Comparison of ENCODE assay signal across 16 cellular contexts in genomic region chr1:27359822-27360158, GRCh38. TPM values are rescaled to one million over a fixed set of nuclear protein-coding genes. Genes with fewer than 3 reads are reported as not detected.
A peak's percentile ranks its signal among the peaks of the same experiment; 100 is the strongest.
DNase-seq lines count a peak whose midpoint lies in the region; ATAC-seq and TF ChIP-seq lines count a peak whose summit lies in the region.
"Had no signal": no experiment of that assay in that cellular context is flagged by ENCODE, and none has a peak within 500 bp of the region (broad histone marks: within the 10 kb centered on the region; RNA-seq: fewer than 3 reads in every experiment).

No MANE protein-coding gene starts in this region.

- H3K79me2 ChIP-seq in hepatocyte: no peaks in the 10 kb centered on the region

- H3K14ac ChIP-seq in mesenchymal stem cell (ENCODE audit: low read length in 2 of 2): no peak overlapping the region

- H3K4me1 Mint-ChIP-seq in activated T-cell treated with anti-CD3 and anti-CD28 coated beads, Interleukin-2, amount 50 U/mL, for 72 hours (ENCODE audit: low read depth): peaks cover 31% of the 10 kb centered on the region
- peaks cover 25% of the 10 kb centered on the region for H3K4me1 Mint-ChIP-seq in WTC11

- H3K4me3 Mint-ChIP-seq in activated T-cell treated with anti-CD3 and anti-CD28 coated beads, Interleukin-2, amount 50 U/mL, for 72 hours: peak overlapping the region; percentile 70 to 76
- peak overlapping the region; percentile 74 for H3K4me3 Mint-ChIP-seq in WTC11

- no peaks in the 10 kb centered on the region for H3K27me3 ChIP-seq in hepatocyte
- H3K27me3 ChIP-seq in spleen (replicated peaks in 1 of 7): peaks cover 0 to 4% (median 0%) of the 10 kb centered on the region in 7 donors
- H3K27me3 ChIP-seq in mesenchymal stem cell (ENCODE audit: control insufficient read depth in 1 of 2, insufficient read depth in 1 of 2, low read length in 2 of 2): no peaks in the 10 kb centered on the region
- H3K27me3 ChIP-seq: esophagus squamous epithelium had no signal

- H3K23ac ChIP-seq in mesenchymal stem cell (ENCODE audit: low read length in 2 of 2): no peak overlapping the region

- H4K91ac ChIP-seq in mesenchymal stem cell (ENCODE audit: low read length): no peak overlapping the region

- H3K4me2 ChIP-seq in hepatocyte: peak overlapping the region; percentile 97
- no peak overlapping the region for H3K4me2 ChIP-seq in mesenchymal stem cell (ENCODE audit: low read length, poor library complexity, severe bottlenecking)

- no peaks in the 10 kb centered on the region for H3K4me1 ChIP-seq in hepatocyte (ENCODE audit: insufficient read depth)
- peaks cover 26 to 69% (median 43%) of the 10 kb centered on the region in 6 donors for H3K4me1 ChIP-seq in spleen
- H3K4me1 ChIP-seq in mesenchymal stem cell (ENCODE audit: control insufficient read depth, insufficient read depth, low read depth, low read length): peaks cover 15% of the 10 kb centered on the region

- no peak for TF ChIP-seq POLR2A in spleen (IDR thresholded peaks at IDR 0.05)

- H2AFZ ChIP-seq in hepatocyte (no peak overlapping the region), mesenchymal stem cell (ENCODE audit: low read depth, low read length) (no peak overlapping the region)

- no peak for TF ChIP-seq CTCF in WTC11 (IDR thresholded peaks at IDR 0.05)
- no peak for TF ChIP-seq CTCF in hepatocyte (IDR thresholded peaks at IDR 0.05; ENCODE audit: poor library complexity)
- TF ChIP-seq CTCF in spleen (IDR thresholded peaks at IDR 0.05 in 8 of 11, conservative IDR thresholded peaks at IDR 0.05 in 3 of 11): no peak

- no peak overlapping the region for H2BK15ac ChIP-seq in mesenchymal stem cell (ENCODE audit: low read depth, poor library complexity, severe bottlenecking)

- 48% methylated on average over 9 of the region's 9 CpGs for WGBS in hepatocyte (ENCODE audit: low lambda C conversion rate, missing lambda C conversion rate)
- 59 to 74% (median 63%) methylated on average over 9 of the region's 9 CpGs for WGBS in spleen, 5 donors
- WGBS in mesenchymal stem cell: 68% methylated on average over 9 of the region's 9 CpGs

- peaks cover 6% of the 10 kb centered on the region for H3K27me3 Mint-ChIP-seq in activated T-cell treated with anti-CD3 and anti-CD28 coated beads, Interleukin-2, amount 50 U/mL, for 72 hours (ENCODE audit: low read depth)
- peaks cover 56% of the 10 kb centered on the region for H3K27me3 Mint-ChIP-seq in WTC11 (ENCODE audit: low read depth)

- no peak overlapping the region for H2AK5ac ChIP-seq in mesenchymal stem cell (ENCODE audit: low read length, severe bottlenecking)

- H4K20me1 ChIP-seq in hepatocyte (ENCODE audit: insufficient read depth, poor library complexity, severe bottlenecking): no peaks in the 10 kb centered on the region

- H3K9me3 ChIP-seq in hepatocyte (ENCODE audit: low read depth) (no peaks in the 10 kb centered on the region), spleen (no peaks in the 10 kb centered on the region), mesenchymal stem cell (ENCODE audit: control insufficient read depth, low read length) (no peaks in the 10 kb centered on the region)
- H3K9me3 ChIP-seq: esophagus squamous epithelium had no signal

- DNase-seq in activated T-cell treated with anti-CD3 and anti-CD28 coated beads, Interleukin-2, amount 50 U/mL, for 72 hours: no peak
- DNase-seq in activated T-cell treated with anti-CD3 and anti-CD28 coated beads, Interleukin-2, amount 50 U/mL, for 48 hours: no peak
- DNase-seq in WTC11 (ENCODE audit: low spot score) (no peak), hepatocyte (ENCODE audit: low spot score) (no peak), spleen (no peak), NCI-H526 (lab: John Stamatoyannopoulos, UW) (no peak), mesenchymal stem cell (no peak)
- no peak for DNase-seq in activated effector memory CD4-positive, alpha-beta T cell treated with Interleukin-2 at 50 U/mL for 16 hours
- DNase-seq: EL, esophagus squamous epithelium, kidney glomerular epithelial cell, NCI-H1417 treated with DMSO at 0.1 percent for 48 hours, NCI-H774 had no signal

- H3K4me3 ChIP-seq in hepatocyte (no peak overlapping the region), spleen (peak overlapping the region in 5 of 8 donors; percentile 37 to 70 (median 45)), mesenchymal stem cell (ENCODE audit: insufficient read depth in 1 of 2, low read depth in 1 of 2, low read length in 2 of 2) (no peak overlapping the region)

- H3K27ac ChIP-seq in hepatocyte (no peak overlapping the region), spleen (peak overlapping the region in 3 of 8 donors; percentile 49 to 58 (median 53)), mesenchymal stem cell (ENCODE audit: low read length, poor library complexity, severe bottlenecking) (no peak overlapping the region)
- H3K27ac ChIP-seq: esophagus squamous epithelium had no signal

- H3K9me2 ChIP-seq in hepatocyte (replicated peaks; ENCODE audit: insufficient read depth): no peaks in the 10 kb centered on the region

- POLR2A ChIA-PET in WTC11 (lab: Charles Lee): no interaction called here

- H3K4ac ChIP-seq in mesenchymal stem cell (ENCODE audit: low read depth in 1 of 2, low read length in 2 of 2): no peak overlapping the region

- H3K36me3 ChIP-seq in hepatocyte (replicated peaks; ENCODE audit: insufficient read depth, low read depth) (no peaks in the 10 kb centered on the region), spleen (peaks cover 0 to 98% (median 26%) of the 10 kb centered on the region in 6 donors), mesenchymal stem cell (ENCODE audit: control insufficient read depth in 1 of 2, insufficient read depth in 2 of 2, low read depth in 1 of 2, low read length in 2 of 2) (peaks cover 90 to 91% of the 10 kb centered on the region in 2 experiments)

- peaks cover 9% of the 10 kb centered on the region for H3K79me1 ChIP-seq in mesenchymal stem cell (replicated peaks; ENCODE audit: low read length, poor library complexity, severe bottlenecking)

- no peak overlapping the region for H3K27ac Mint-ChIP-seq in activated T-cell treated with anti-CD3 and anti-CD28 coated beads, Interleukin-2, amount 50 U/mL, for 72 hours
- H3K27ac Mint-ChIP-seq in WTC11: no peak overlapping the region

- H2BK5ac ChIP-seq in mesenchymal stem cell (ENCODE audit: low read depth, low read length, poor library complexity, severe bottlenecking): no peak overlapping the region

- no peak for ATAC-seq in activated T-cell treated with anti-CD3 and anti-CD28 coated beads, Interleukin-2, amount 50 U/mL, for 72 hours (replicated peaks in 1 of 2)
- no peak for ATAC-seq in WTC11
- ATAC-seq: SK-N-SH treated with all-trans-retinoic acid at 6 μM for 48 hours had no signal

- no peak overlapping the region for H4K8ac ChIP-seq in mesenchymal stem cell (ENCODE audit: low read length)

- CTCF ChIA-PET in WTC11 (lab: Charles Lee): interaction anchor here (0.6 to 4.0 kb wide), 4 partner anchors 8 to 59 kb away, joined by 4 to 33 read pairs (median 8); partner anchors contain the start of gene CD164L2

- no peak overlapping the region for H2BK120ac ChIP-seq in mesenchymal stem cell (ENCODE audit: low read depth, low read length)

- intact Hi-C loops in spleen (cut with DNase I; ENCODE audit: low total_unique reads): loop anchor here (5.0 kb wide), 1 partner anchor 33 kb away; the partner anchor contains the start of gene GPR3

- H2BK12ac ChIP-seq in mesenchymal stem cell (ENCODE audit: low read length in 2 of 2): peak overlapping the region in 1 of 2 experiments; percentile 10

- H3K18ac ChIP-seq in mesenchymal stem cell (ENCODE audit: low read depth in 1 of 2, low read length in 2 of 2): no peak overlapping the region

- no peaks in the 10 kb centered on the region for H3K36me3 Mint-ChIP-seq in activated T-cell treated with anti-CD3 and anti-CD28 coated beads, Interleukin-2, amount 50 U/mL, for 72 hours (ENCODE audit: insufficient read depth in 2 of 2)
- H3K36me3 Mint-ChIP-seq in WTC11: no peaks in the 10 kb centered on the region

- no peaks in the 10 kb centered on the region for H3K9me3 Mint-ChIP-seq in activated T-cell treated with anti-CD3 and anti-CD28 coated beads, Interleukin-2, amount 50 U/mL, for 72 hours
- H3K9me3 Mint-ChIP-seq in WTC11: no peaks in the 10 kb centered on the region

- no peak overlapping the region for H3K9ac ChIP-seq in mesenchymal stem cell (ENCODE audit: low read length)

RNA-seq across cellular contexts. Expression of gene MAP3K6, which starts 7.0 kb away (rescaled TPM):
- 10 to 100 TPM in 1 of 2 donors, 1 to 10 TPM in 1; 8.3 to 10.4 TPM for total RNA-seq in activated T-cell treated with anti-CD3 and anti-CD28 coated beads, Interleukin-2, amount 50 U/mL, for 72 hours
- total RNA-seq in WTC11 (2021) (13.3 to 15.0 TPM (median 14.0 TPM) in 3 replicates), hepatocyte (4.3 and 6.3 TPM in 2 replicates), spleen (10 to 100 TPM; 20.4 to 55.0 (median 38.0) TPM)
- polyA plus RNA-seq in hepatocyte (20.4 and 24.8 TPM in 2 replicates), spleen (10 to 100 TPM; 20.3 to 31.7 (median 29.6) TPM)
- polyA plus RNA-seq in mesenchymal stem cell (2013, experiment 1 of 2): 27.2 TPM
- polyA plus RNA-seq in mesenchymal stem cell (2013, experiment 2 of 2): 28.1 TPM

RNA-seq across cellular contexts. Expression of gene FCN3, which starts 14.8 kb away (rescaled TPM):
- total RNA-seq in activated T-cell treated with anti-CD3 and anti-CD28 coated beads, Interleukin-2, amount 50 U/mL, for 72 hours: not detected
- 0.98 to 1.6 TPM (median 1.3 TPM) in 3 replicates for total RNA-seq in WTC11 (2021)
- not detected in 2 replicates for total RNA-seq in hepatocyte
- polyA plus RNA-seq in hepatocyte: not detected in 2 replicates
- total RNA-seq in spleen: 10 to 100 TPM in 3 of 7 donors, 1 to 10 TPM in 4; 4.4 to 21.7 (median 7.7) TPM
- polyA plus RNA-seq in spleen: 10 to 100 TPM in 2 of 3 donors, 1 to 10 TPM in 1; 3.7 to 14.4 (median 11.7) TPM
- not detected for polyA plus RNA-seq in mesenchymal stem cell (2013, experiment 1 of 2)
- polyA plus RNA-seq in mesenchymal stem cell (2013, experiment 2 of 2): not detected
- total RNA-seq: osteoblast had no signal

RNA-seq across cellular contexts. Expression of gene SYTL1, which starts 18.0 kb away (rescaled TPM):
- total RNA-seq in activated T-cell treated with anti-CD3 and anti-CD28 coated beads, Interleukin-2, amount 50 U/mL, for 72 hours: 10 to 100 TPM; 73.1 to 89.9 TPM
- 18.0 to 19.7 TPM (median 18.5 TPM) in 3 replicates for total RNA-seq in WTC11 (2021)
- total RNA-seq in hepatocyte: 10.6 and 12.1 TPM in 2 replicates
- polyA plus RNA-seq in hepatocyte: 21.7 and 26.2 TPM in 2 replicates
- 10 to 100 TPM; 54.9 to 97.0 (median 63.2) TPM for total RNA-seq in spleen
- 100 to 1,000 TPM; 111 to 208 (median 159) TPM for polyA plus RNA-seq in spleen
- 0.39 TPM for polyA plus RNA-seq in mesenchymal stem cell (2013, experiment 1 of 2)
- 0.59 TPM for polyA plus RNA-seq in mesenchymal stem cell (2013, experiment 2 of 2)

RNA-seq across cellular contexts. Expression of gene CD164L2, which starts 23.3 kb away (rescaled TPM):
- total RNA-seq in activated T-cell treated with anti-CD3 and anti-CD28 coated beads, Interleukin-2, amount 50 U/mL, for 72 hours: not detected
- total RNA-seq in WTC11 (2021) (3.0 to 5.5 TPM (median 4.3 TPM) in 3 replicates), hepatocyte (not detected in 2 replicates), spleen (not detected)
- polyA plus RNA-seq in hepatocyte (0.19 TPM in 1 of 2 replicates, not detected in the other), spleen (under 1 TPM in 1 of 3 donors, not detected in 2; 0.06 TPM)
- polyA plus RNA-seq in mesenchymal stem cell (2013, experiment 1 of 2): not detected
- not detected for polyA plus RNA-seq in mesenchymal stem cell (2013, experiment 2 of 2)
- total RNA-seq: osteoblast, subcutaneous adipose tissue had no signal

RNA-seq across cellular contexts. Expression of gene GPR3, which starts 32.6 kb away (rescaled TPM):
- under 1 TPM; 0.81 to 0.91 TPM for total RNA-seq in activated T-cell treated with anti-CD3 and anti-CD28 coated beads, Interleukin-2, amount 50 U/mL, for 72 hours
- 7.8 to 12.4 TPM (median 7.8 TPM) in 3 replicates for total RNA-seq in WTC11 (2021)
- 0.32 and 0.47 TPM in 2 replicates for total RNA-seq in hepatocyte
- 1.5 and 2.2 TPM in 2 replicates for polyA plus RNA-seq in hepatocyte
- total RNA-seq in spleen: under 1 TPM in 3 of 7 donors, not detected in 4; 0.17 to 0.40 (median 0.28) TPM
- polyA plus RNA-seq in spleen: under 1 TPM; 0.05 to 0.15 (median 0.10) TPM
- polyA plus RNA-seq in mesenchymal stem cell (2013, experiment 1 of 2): 3.9 TPM
- 4.4 TPM for polyA plus RNA-seq in mesenchymal stem cell (2013, experiment 2 of 2)

Comparison
In these comparisons a context has a peak if more than half of its experiments do, and no peak if none do; other contexts are left out.
1. H3K4me3 ChIP-seq: peak in spleen (5 of 8); none in hepatocyte (single experiment) and mesenchymal stem cell (0 of 2).